ENCODE assay signal across 8 cellular contexts in genomic region chr14:101964297-101965144, GRCh38. TPM values are rescaled to one million over a fixed set of nuclear protein-coding genes. Genes with fewer than 3 reads are reported as not detected.
DNase-seq lines count a peak whose midpoint lies in the region; ATAC-seq and TF ChIP-seq lines count a peak whose summit lies in the region.

Gene DYNC1H1, plus strand, starts transcription at chr14:101964573. Its CDS starts 119 bp downstream, at chr14:101964692.

- H3K9me3 ChIP-seq in BE2C = no peaks in the 10 kb centered on the region

- peak; percentile 100 for DNase-seq in BE2C
- peak; percentile 76 for DNase-seq in NCI-H526 treated with DMSO at 0.1 percent for 48 hours (lab: John Stamatoyannopoulos, UW)
- peak; percentile 91 for DNase-seq in activated CD4-positive, alpha-beta T cell treated with anti-CD3 and anti-CD28 coated beads for 48 hours
- peak; percentile 96 for DNase-seq in choroid plexus epithelial cell (ENCODE audit: low read depth)
- DNase-seq in kidney tubule cell (ENCODE audit: low spot score) = peak; percentile 93
- DNase-seq in stimulated activated CD4-positive, alpha-beta T cell treated with anti-CD3 and anti-CD28 coated beads, Interleukin-15, amount 100 ng/mL, for 48 hours (ENCODE audit: low read depth in 2 of 2) = peak; percentile 76 to 85

- H3K4me3 ChIP-seq in BE2C (ENCODE audit: low read depth, low read length) (peak within 1 kb of the TSS; percentile 96), choroid plexus epithelial cell (ENCODE audit: low read depth, low read length) (peak within 1 kb of the TSS; percentile 98)

- peaks cover 22% of the 10 kb centered on the region for H3K4me1 ChIP-seq in BE2C

- ATAC-seq in GM19328 (IDR thresholded peaks at IDR 0.05; ENCODE audit: unreplicated experiment) (peak; percentile 77), HG03460 (IDR thresholded peaks at IDR 0.05; ENCODE audit: unreplicated experiment) (peak; percentile 85)

- peaks cover 21% of the 10 kb centered on the region for H3K36me3 ChIP-seq in BE2C

- H3K27me3 ChIP-seq in BE2C = no peaks in the 10 kb centered on the region

- TF ChIP-seq CTCF in BE2C (IDR thresholded peaks at IDR 0.05; ENCODE audit: low read depth, low read length) (no peak), choroid plexus epithelial cell (conservative IDR thresholded peaks at IDR 0.05; ENCODE audit: low read depth, low read length) (no peak)

RNA-seq across cellular contexts. Expression of gene DYNC1H1, which starts in this region (rescaled TPM):
- polyA plus RNA-seq in BE2C (2012; ENCODE audit: insufficient read depth, insufficient read length, low read depth) = 459 TPM

Comparison
In these comparisons a context has a peak if more than half of its experiments do, and no peak if none do; other contexts are left out.
1. Peak in every context shown above with its lines: DNase-seq, ATAC-seq and H3K4me3 ChIP-seq.